Comparison of ENCODE assay signal across 23 cellular contexts in the genomic region with DNA sequence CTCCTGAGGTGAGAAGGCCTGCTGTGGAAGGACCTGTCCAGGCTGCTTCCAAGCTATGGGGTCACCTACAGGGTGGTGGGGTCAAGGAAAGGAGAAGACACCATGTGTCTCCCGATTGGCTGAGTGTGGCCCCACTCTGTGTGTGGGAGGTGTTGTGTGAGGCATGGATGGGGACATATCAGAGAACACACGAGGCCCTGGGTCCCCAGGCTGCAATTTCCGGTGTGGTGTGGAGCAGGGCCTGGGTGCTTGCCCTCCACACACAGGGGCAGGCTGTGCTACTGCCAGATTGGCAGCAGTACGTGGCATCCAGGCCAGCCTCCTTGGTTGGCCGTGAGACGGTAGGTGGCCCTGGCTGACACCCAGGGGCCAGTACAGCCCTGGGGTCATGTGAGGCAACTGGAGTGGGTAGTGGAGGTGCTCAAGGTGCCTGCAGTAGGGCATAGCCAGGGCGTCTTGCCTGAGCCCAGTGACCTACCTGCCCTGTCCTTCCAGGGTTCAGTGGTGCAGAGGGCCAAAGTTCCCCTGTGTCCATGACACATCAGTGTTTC.
"Had no signal": no experiment of that assay in that cellular context is flagged by ENCODE, and none has a peak within 500 bp of the region (broad histone marks: within the 10 kb centered on the region; RNA-seq: fewer than 3 reads in every experiment).

No MANE protein-coding gene starts in this region.

- H3K9me3 Mint-ChIP-seq: natural killer cell treated with Interleukin-12 subunit alpha and Interleukin-12 subunit beta and Interleukin-15 and Interleukin-18, amount 100 ng/mL, for 72 hours; type B pancreatic cell had no signal

- H2AFZ ChIP-seq: parathyroid adenoma had no signal

- H3K27ac Mint-ChIP-seq: immature natural killer cell; naive thymus-derived CD4-positive, alpha-beta T cell; natural killer cell treated with Interleukin-12 subunit alpha and Interleukin-12 subunit beta and Interleukin-15 and Interleukin-18, amount 100 ng/mL, for 72 hours; stimulated activated memory B cell treated with anti-CD40 and anti-IgM and Interleukin-4, amounts not matched to agents 10 μg/mL and 1 μg/mL and 100 μg/mL, for 72 hours; stimulated activated naive CD8-positive, alpha-beta T cell treated with anti-CD3 and anti-CD28 coated beads, Interleukin-15, amount 100 ng/mL, for 72 hours; type B pancreatic cell had no signal

- H3K36me3 Mint-ChIP-seq: immature natural killer cell; naive thymus-derived CD4-positive, alpha-beta T cell; natural killer cell treated with Interleukin-12 subunit alpha and Interleukin-12 subunit beta and Interleukin-15 and Interleukin-18, amount 100 ng/mL, for 72 hours; stimulated activated memory B cell treated with anti-CD40 and anti-IgM and Interleukin-4, amounts not matched to agents 10 μg/mL and 1 μg/mL and 100 μg/mL, for 72 hours; type B pancreatic cell had no signal

- H3K4me3 Mint-ChIP-seq: immature natural killer cell; naive thymus-derived CD4-positive, alpha-beta T cell; natural killer cell treated with Interleukin-12 subunit alpha and Interleukin-12 subunit beta and Interleukin-15 and Interleukin-18, amount 100 ng/mL, for 72 hours; stimulated activated memory B cell treated with anti-CD40 and anti-IgM and Interleukin-4, amounts not matched to agents 10 μg/mL and 1 μg/mL and 100 μg/mL, for 72 hours; stimulated activated naive CD8-positive, alpha-beta T cell treated with anti-CD3 and anti-CD28 coated beads, Interleukin-15, amount 100 ng/mL, for 72 hours; type B pancreatic cell had no signal

- H3K4me1 Mint-ChIP-seq: immature natural killer cell; stimulated activated memory B cell treated with anti-CD40 and anti-IgM and Interleukin-4, amounts not matched to agents 10 μg/mL and 1 μg/mL and 100 μg/mL, for 72 hours; stimulated activated naive CD8-positive, alpha-beta T cell treated with anti-CD3 and anti-CD28 coated beads, Interleukin-15, amount 100 ng/mL, for 72 hours had no signal

- DNase-seq: hypothalamus; immature natural killer cell; midbrain; mucosa of descending colon; naive thymus-derived CD4-positive, alpha-beta T cell; nucleus accumbens; stimulated activated CD4-positive, alpha-beta T cell treated with anti-CD3 and anti-CD28 coated beads, Interleukin-1b, Interleukin-23, amount 100 ng/mL, for 48 hours; stimulated activated CD4-positive, alpha-beta T cell treated with anti-CD3 and anti-CD28 coated beads, Interleukin-2, amount 100 ng/mL, for 48 hours; stimulated activated CD4-positive, alpha-beta T cell treated with anti-CD3 and anti-CD28 coated beads, Interleukin-4, amount 100 ng/mL, for 4 hours; stimulated activated CD8-positive, alpha-beta memory T cell treated with anti-CD3 and anti-CD28 coated beads, Interleukin-4, amount 100 ng/mL, for 48 hours; stimulated activated naive CD4-positive, alpha-beta T cell treated with Interleukin-2 at 50 U/mL for 16 hours; stimulated activated naive CD8-positive, alpha-beta T cell treated with anti-CD3 and anti-CD28 coated beads, Interleukin-15, amount 100 ng/mL, for 72 hours; substantia nigra; uterus had no signal

- H3K4me3 ChIP-seq: lung, mucosa of descending colon, psoas muscle, right lobe of liver, smooth muscle cell, tibial nerve, uterus had no signal

- H3K9me3 ChIP-seq: right lobe of liver, uterus had no signal

- ATAC-seq: mucosa of descending colon; naive thymus-derived CD4-positive, alpha-beta T cell; natural killer cell treated with Interleukin-12 subunit alpha and Interleukin-12 subunit beta and Interleukin-15 and Interleukin-18, amount 100 ng/mL, for 72 hours; psoas muscle; stimulated activated memory B cell treated with anti-CD40 and anti-IgM and Interleukin-4, amounts not matched to agents 10 μg/mL and 1 μg/mL and 100 μg/mL, for 72 hours; stimulated activated naive CD8-positive, alpha-beta T cell treated with anti-CD3 and anti-CD28 coated beads, Interleukin-15, amount 100 ng/mL, for 72 hours had no signal

- H3K36me3 ChIP-seq: right lobe of liver, tibial nerve, uterus had no signal

- H3K27me3 ChIP-seq: right lobe of liver, tibial nerve, uterus had no signal

- H3K27me3 Mint-ChIP-seq: naive thymus-derived CD4-positive, alpha-beta T cell; natural killer cell treated with Interleukin-12 subunit alpha and Interleukin-12 subunit beta and Interleukin-15 and Interleukin-18, amount 100 ng/mL, for 72 hours; stimulated activated memory B cell treated with anti-CD40 and anti-IgM and Interleukin-4, amounts not matched to agents 10 μg/mL and 1 μg/mL and 100 μg/mL, for 72 hours; stimulated activated naive CD8-positive, alpha-beta T cell treated with anti-CD3 and anti-CD28 coated beads, Interleukin-15, amount 100 ng/mL, for 72 hours; type B pancreatic cell had no signal

- H3K27ac ChIP-seq: parathyroid adenoma, psoas muscle, right lobe of liver, tibial nerve, uterus had no signal

- H3K79me2 ChIP-seq: parathyroid adenoma had no signal

- H3K4me1 ChIP-seq: parathyroid adenoma, psoas muscle, right lobe of liver, tibial nerve, uterus had no signal

- H3K4me2 ChIP-seq: smooth muscle cell had no signal
